In the genomic region with DNA sequence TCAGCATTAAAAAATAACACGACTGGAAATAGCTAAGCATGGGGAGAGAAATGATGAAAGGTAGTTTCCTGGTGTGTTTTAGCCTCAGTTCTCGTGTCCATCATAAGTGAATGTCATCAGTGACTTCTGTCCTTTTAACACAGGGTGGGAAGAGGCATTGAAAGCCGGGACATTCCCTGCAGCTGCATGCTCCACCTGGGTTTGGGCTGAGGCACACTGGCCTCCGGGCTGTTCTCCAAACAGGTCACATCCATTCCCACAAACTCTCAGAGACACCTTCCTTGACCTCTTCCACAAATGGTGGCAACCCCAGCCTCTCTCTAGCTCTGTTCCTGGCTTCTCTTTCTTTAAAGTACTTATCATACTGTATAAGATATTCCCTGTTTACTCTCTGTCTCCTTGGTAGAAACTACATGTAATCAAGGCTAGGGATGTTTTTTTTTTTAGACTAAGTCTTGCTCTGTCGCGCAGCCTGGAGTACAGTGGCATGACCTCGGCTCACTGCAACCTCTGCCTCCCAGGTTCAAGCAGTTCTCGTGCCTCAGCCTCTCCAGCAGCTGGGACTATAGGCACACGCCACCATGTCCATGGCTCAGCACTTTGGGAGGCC, we compare ENCODE assay signal across 29 cellular contexts.
"Had no signal": no experiment of that assay in that cellular context is flagged by ENCODE, and none has a peak within 500 bp of the region (broad histone marks: within the 10 kb centered on the region; RNA-seq: fewer than 3 reads in every experiment).

No MANE protein-coding gene starts in this region.

- H3K4me1 Mint-ChIP-seq: activated CD4-positive, alpha-beta T cell treated with anti-CD3 and anti-CD28 coated beads for 36 hours; activated T-helper 17 cell treated with anti-CD3 and anti-CD28 coated beads, Interleukin-2, amount 50 U/mL, for 72 hours; central memory CD8-positive, alpha-beta T cell; naive thymus-derived CD4-positive, alpha-beta T cell; neural progenitor cell had no signal

- H3K4me3 Mint-ChIP-seq: activated CD4-positive, alpha-beta T cell treated with anti-CD3 and anti-CD28 coated beads for 36 hours; activated T-cell treated with anti-CD3 and anti-CD28 coated beads, Interleukin-2, amount 50 U/mL, for 24 hours; activated T-helper 17 cell treated with anti-CD3 and anti-CD28 coated beads, Interleukin-2, amount 50 U/mL, for 72 hours; central memory CD8-positive, alpha-beta T cell; naive thymus-derived CD4-positive, alpha-beta T cell; neural progenitor cell had no signal

- H3K27me3 ChIP-seq: brain microvascular endothelial cell, dorsolateral prefrontal cortex, gastroesophageal sphincter, neural progenitor cell, right atrium auricular region, tibial artery had no signal

- H3K9me3 Mint-ChIP-seq: activated naive CD4-positive, alpha-beta T cell treated with anti-CD3 and anti-CD28 coated beads, Interleukin-2, amount 50 U/mL, for 72 hours; activated T-cell treated with anti-CD3 and anti-CD28 coated beads, Interleukin-2, amount 50 U/mL, for 24 hours; activated T-helper 17 cell treated with anti-CD3 and anti-CD28 coated beads, Interleukin-2, amount 50 U/mL, for 72 hours; central memory CD8-positive, alpha-beta T cell had no signal

- H3K36me3 ChIP-seq: brain microvascular endothelial cell, gastroesophageal sphincter, lower lobe of right lung, neural progenitor cell, prostate gland, right atrium auricular region, tibial artery had no signal

- H3K4me3 ChIP-seq: dorsolateral prefrontal cortex, gastroesophageal sphincter, lower lobe of right lung, neural progenitor cell, prostate gland, right atrium auricular region, tibial artery had no signal

- FAIRE-seq: colon had no signal

- H3K9ac ChIP-seq: neural progenitor cell had no signal

- H3K4me1 ChIP-seq: gastroesophageal sphincter, lower lobe of right lung, neural progenitor cell, prostate gland, right atrium auricular region, tibial artery had no signal

- DNase-seq: activated CD4-positive, alpha-beta T cell treated with anti-CD3 and anti-CD28 coated beads for 36 hours; activated CD4-positive, alpha-beta T cell treated with anti-CD3 and anti-CD28 coated beads, Interleukin-2, amount 50 U/mL, for 4 hours; activated CD8-positive, alpha-beta memory T cell treated with anti-CD3 and anti-CD28 coated beads for 24 hours; activated CD8-positive, alpha-beta memory T cell treated with anti-CD3 and anti-CD28 coated beads, Interleukin-2, amount 50 U/mL, for 4 hours; activated T-cell treated with anti-CD3 and anti-CD28 coated beads, Interleukin-2, amount 50 U/mL, for 24 hours; aorta; brain microvascular endothelial cell; dorsolateral prefrontal cortex; head of caudate nucleus; hypothalamus; left cardiac atrium; lower lobe of right lung; mesendoderm; naive thymus-derived CD4-positive, alpha-beta T cell; stimulated activated CD4-positive, alpha-beta T cell treated with anti-CD3 and anti-CD28 coated beads, Interleukin-12 subunit alpha, Interleukin-12 subunit beta, amount 100 ng/mL, for 4 hours; stimulated activated CD4-positive, alpha-beta T cell treated with anti-CD3 and anti-CD28 coated beads, Interleukin-4, amount 100 ng/mL, for 4 hours; stimulated activated naive CD8-positive, alpha-beta T cell treated with anti-CD3 and anti-CD28 coated beads, Interleukin-15, Interleukin-2, amounts not matched to agents 100 U/mL and 50 U/mL, for 24 hours; substantia nigra; T-helper 9 cell; tibial artery had no signal

- ATAC-seq: activated CD4-positive, alpha-beta T cell treated with anti-CD3 and anti-CD28 coated beads for 36 hours; activated naive CD4-positive, alpha-beta T cell treated with anti-CD3 and anti-CD28 coated beads, Interleukin-2, amount 50 U/mL, for 72 hours; activated T-helper 17 cell treated with anti-CD3 and anti-CD28 coated beads, Interleukin-2, amount 50 U/mL, for 72 hours; gastroesophageal sphincter; left cardiac atrium; naive thymus-derived CD4-positive, alpha-beta T cell; stimulated activated naive CD8-positive, alpha-beta T cell treated with anti-CD3 and anti-CD28 coated beads, Interleukin-15, Interleukin-2, amounts not matched to agents 100 U/mL and 50 U/mL, for 24 hours had no signal

- H3K4me2 ChIP-seq: neural progenitor cell had no signal

- H3K27ac Mint-ChIP-seq: activated CD4-positive, alpha-beta T cell treated with anti-CD3 and anti-CD28 coated beads for 36 hours; activated naive CD4-positive, alpha-beta T cell treated with anti-CD3 and anti-CD28 coated beads, Interleukin-2, amount 50 U/mL, for 72 hours; activated T-cell treated with anti-CD3 and anti-CD28 coated beads, Interleukin-2, amount 50 U/mL, for 24 hours; activated T-helper 17 cell treated with anti-CD3 and anti-CD28 coated beads, Interleukin-2, amount 50 U/mL, for 72 hours; neural progenitor cell had no signal

- H3K27me3 Mint-ChIP-seq: activated CD4-positive, alpha-beta T cell treated with anti-CD3 and anti-CD28 coated beads for 36 hours; activated T-cell treated with anti-CD3 and anti-CD28 coated beads, Interleukin-2, amount 50 U/mL, for 24 hours; activated T-helper 17 cell treated with anti-CD3 and anti-CD28 coated beads, Interleukin-2, amount 50 U/mL, for 72 hours; central memory CD8-positive, alpha-beta T cell; naive thymus-derived CD4-positive, alpha-beta T cell had no signal

- H3K9me3 ChIP-seq: gastroesophageal sphincter, lower lobe of right lung, prostate gland, right atrium auricular region, tibial artery had no signal

- H3K27ac ChIP-seq: brain microvascular endothelial cell, dorsolateral prefrontal cortex, epithelial cell of prostate, gastroesophageal sphincter, lower lobe of right lung, neural progenitor cell, prostate gland, right atrium auricular region, tibial artery had no signal

- H3K36me3 Mint-ChIP-seq: activated naive CD4-positive, alpha-beta T cell treated with anti-CD3 and anti-CD28 coated beads, Interleukin-2, amount 50 U/mL, for 72 hours; naive thymus-derived CD4-positive, alpha-beta T cell; neural progenitor cell had no signal

- H2AFZ ChIP-seq: neural progenitor cell had no signal
